ENCODE assay signal across 11 cellular contexts in the genomic region with DNA sequence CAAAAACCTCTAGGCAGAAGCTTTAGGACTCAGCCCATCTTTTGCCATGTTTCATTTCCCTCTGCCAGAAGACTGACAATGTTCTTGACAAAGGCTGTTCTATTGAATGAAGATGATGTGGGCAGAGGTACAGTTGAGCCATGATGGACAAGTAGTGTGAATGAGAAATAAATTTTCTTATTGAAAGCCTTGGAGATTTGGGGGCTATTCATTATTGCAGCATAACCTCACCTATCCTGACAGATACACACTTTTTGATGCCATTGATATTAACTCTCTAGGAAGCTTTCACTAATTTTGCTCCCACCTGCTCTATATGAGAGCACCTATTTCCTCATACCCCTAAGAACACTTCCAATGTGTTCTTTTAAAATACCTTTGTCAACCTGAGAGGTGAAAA.
"Had no signal": no experiment of that assay in that cellular context is flagged by ENCODE, and none has a peak within 500 bp of the region (broad histone marks: within the 10 kb centered on the region; RNA-seq: fewer than 3 reads in every experiment).

No MANE protein-coding gene starts in this region.

- H3K27ac ChIP-seq: GM23248 had no signal

- H3K9ac ChIP-seq: GM23248 had no signal

- H2AFZ ChIP-seq: GM23248, GM23338 had no signal

- H3K4me2 ChIP-seq: GM23338 had no signal

- H3K36me3 ChIP-seq: HAP-1 had no signal

- DNase-seq: GM23248, GOT3, H7, H9, HCEC 1CT, HFFc6 had no signal

- FAIRE-seq: H1, H54 had no signal

- H3K9me3 ChIP-seq: HAP-1 had no signal

- ATAC-seq: GM23338, HCT116 had no signal

- H3K4me3 ChIP-seq: GM23248, GM23338, HAP-1 had no signal

- H3K4me1 ChIP-seq: HAP-1 had no signal
